8 cellular contexts compared by ENCODE assay signal in genomic region chr9:4792054-4792571, GRCh38. TPM values are rescaled to one million over a fixed set of nuclear protein-coding genes. Genes with fewer than 3 reads are reported as not detected.
DNase-seq lines count a peak whose midpoint lies in the region; ATAC-seq and TF ChIP-seq lines count a peak whose summit lies in the region.

No MANE protein-coding gene starts in this region.

- no peaks in the 10 kb centered on the region for H3K9me3 Mint-ChIP-seq in mesothelial cell of epicardium

- H3K27me3 Mint-ChIP-seq in mesothelial cell of epicardium (ENCODE audit: low read depth): peaks cover 1% of the 10 kb centered on the region

- H3K4me1 Mint-ChIP-seq in mesothelial cell of epicardium: peaks cover 16% of the 10 kb centered on the region

- peak; percentile 21 for ATAC-seq in GM21737 (IDR thresholded peaks at IDR 0.05; ENCODE audit: unreplicated experiment)

- peak overlapping the region; percentile 96 for H3K4me3 ChIP-seq in DOHH2 (ENCODE audit: low read length)
- peak overlapping the region; percentile 83 for H3K4me3 ChIP-seq in Loucy (ENCODE audit: low read length, poor library complexity, severe bottlenecking)
- H3K4me3 ChIP-seq in cardiac fibroblast (replicated peaks in 1 of 2; ENCODE audit: low read depth in 2 of 2, low read length in 2 of 2): peak overlapping the region; percentile 63

- no peaks in the 10 kb centered on the region for H3K36me3 Mint-ChIP-seq in mesothelial cell of epicardium

- peak overlapping the region; percentile 20; the same call in 1 of the 2 replicates for H3K27ac ChIP-seq in DOHH2 (ENCODE audit: low read depth, low read length)

- H3K27ac Mint-ChIP-seq in mesothelial cell of epicardium: peak overlapping the region; percentile 57

- H3K9me3 ChIP-seq in DOHH2 (ENCODE audit: control insufficient read depth, insufficient read depth, low read length) (no peaks in the 10 kb centered on the region), Loucy (ENCODE audit: insufficient read depth, low read depth, low read length) (no peaks in the 10 kb centered on the region)

- peak overlapping the region; percentile 51 for H3K9ac ChIP-seq in Loucy (ENCODE audit: low read depth, low read length, poor library complexity, severe bottlenecking)

- no peak for DNase-seq in cardiac fibroblast (ENCODE audit: low read depth in 2 of 2)
- peak in 1 of 2 experiments; percentile 39 for DNase-seq in mesothelial cell of epicardium (ENCODE audit: low spot score in 2 of 2, unreplicated experiment in 2 of 2)
- DNase-seq in dermis blood vessel endothelial cell: no peak
- DNase-seq in NCI-H146 treated with DMSO at 0.1 percent for 48 hours (lab: John Stamatoyannopoulos, UW; ENCODE audit: unreplicated experiment): no peak
- no peak for DNase-seq in KG1 (lab: John Stamatoyannopoulos, UW)

- H3K9me2 ChIP-seq in DOHH2 (replicated peaks; ENCODE audit: control insufficient read depth, low read length) (no peaks in the 10 kb centered on the region), Loucy (replicated peaks; ENCODE audit: low read depth, low read length) (no peaks in the 10 kb centered on the region)

- H4K20me1 ChIP-seq in DOHH2 (ENCODE audit: control insufficient read depth, insufficient read depth, low read depth, low read length) (peaks cover 18% of the 10 kb centered on the region; the same call in 1 of the 2 replicates), Loucy (ENCODE audit: insufficient read depth, low read length, poor library complexity, severe bottlenecking) (peaks cover 23% of the 10 kb centered on the region)

- peak overlapping the region; percentile 99 for H3K4me3 Mint-ChIP-seq in mesothelial cell of epicardium

- peaks cover 14% of the 10 kb centered on the region for H3K36me3 ChIP-seq in DOHH2 (ENCODE audit: control insufficient read depth, low read length)
- no peaks in the 10 kb centered on the region for H3K36me3 ChIP-seq in Loucy (ENCODE audit: insufficient read depth, low read length)

- H3K4me2 ChIP-seq in DOHH2 (ENCODE audit: low read length) (peak overlapping the region; percentile 95), Loucy (ENCODE audit: low read depth, low read length, poor library complexity, severe bottlenecking) (peak overlapping the region; percentile 82)

- peaks cover 34% of the 10 kb centered on the region for H3K4me1 ChIP-seq in DOHH2 (ENCODE audit: control insufficient read depth, low read length)
- peaks cover 15% of the 10 kb centered on the region for H3K4me1 ChIP-seq in Loucy (ENCODE audit: insufficient read depth, low read length, poor library complexity, severe bottlenecking)

- H3K79me2 ChIP-seq in DOHH2 (ENCODE audit: control insufficient read depth, low read length): peaks cover 43% of the 10 kb centered on the region
- H3K79me2 ChIP-seq in Loucy (ENCODE audit: insufficient read depth, low read length): peaks cover 38% of the 10 kb centered on the region

- peak overlapping the region; percentile 97 for H2AFZ ChIP-seq in Loucy (ENCODE audit: low read length)

- no peak for TF ChIP-seq CTCF in DOHH2 (IDR thresholded peaks at IDR 0.05; ENCODE audit: low read depth, low read length, poor library complexity, severe bottlenecking)
- TF ChIP-seq CTCF in Loucy (conservative IDR thresholded peaks at IDR 0.05; ENCODE audit: low read length): no peak
- no peak for TF ChIP-seq CTCF in cardiac fibroblast (IDR thresholded peaks at IDR 0.05; ENCODE audit: low read depth, low read length)
- TF ChIP-seq CTCF in mesothelial cell of epicardium (IDR thresholded peaks at IDR 0.05; ENCODE audit: unreplicated experiment): no peak

- H3K27me3 ChIP-seq in DOHH2 (ENCODE audit: control insufficient read depth, low read length) (no peaks in the 10 kb centered on the region), Loucy (ENCODE audit: insufficient read depth, low read length, poor library complexity, severe bottlenecking) (no peaks in the 10 kb centered on the region)

- no peaks in the 10 kb centered on the region; the same call in 1 of the 2 replicates for H3F3A ChIP-seq in DOHH2 (ENCODE audit: control insufficient read depth, insufficient read depth)
- no peaks in the 10 kb centered on the region for H3F3A ChIP-seq in Loucy (ENCODE audit: low read depth)

RNA-seq across cellular contexts. Expression of gene RCL1, which starts 0.6 kb away (rescaled TPM):
- total RNA-seq in mesothelial cell of epicardium (21.2 to 22.8 TPM (median 21.4 TPM) in 3 replicates), dermis blood vessel endothelial cell (10.4 and 12.1 TPM in 2 replicates)

RNA-seq across cellular contexts. Expression of gene AK3, which starts 51.1 kb away (rescaled TPM):
- 48.5 to 57.2 TPM (median 54.2 TPM) in 3 replicates for total RNA-seq in mesothelial cell of epicardium
- 65.0 and 82.0 TPM in 2 replicates for total RNA-seq in dermis blood vessel endothelial cell
